Comparison of ENCODE assay signal across 16 cellular contexts in the genomic region with DNA sequence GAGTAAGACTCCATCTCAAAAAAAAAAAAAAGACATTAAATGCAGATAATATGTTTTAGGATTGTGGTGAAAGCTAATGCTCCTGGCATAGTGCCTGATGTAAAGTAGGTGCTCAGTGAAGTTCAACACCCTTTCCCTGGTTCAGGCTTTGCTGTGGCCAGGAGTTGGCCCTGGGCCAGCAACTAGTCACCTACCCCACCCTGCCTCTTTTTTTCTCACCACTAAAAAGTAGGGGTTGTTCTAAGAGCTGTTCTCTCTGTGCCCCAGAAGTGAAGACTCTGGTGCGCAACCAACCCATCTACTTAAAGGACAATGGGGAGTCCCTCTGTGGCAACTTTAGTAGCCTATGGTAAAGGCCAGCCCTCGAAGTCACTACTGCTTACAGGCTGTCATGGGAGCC.
A peak's percentile ranks its signal among the peaks of the same experiment; 100 is the strongest.
DNase-seq lines count a peak whose midpoint lies in the region; ATAC-seq and TF ChIP-seq lines count a peak whose summit lies in the region.
"Had no signal": no experiment of that assay in that cellular context is flagged by ENCODE, and none has a peak within 500 bp of the region (broad histone marks: within the 10 kb centered on the region; RNA-seq: fewer than 3 reads in every experiment).

No MANE protein-coding gene starts in this region.

- peak overlapping the region; percentile 43 for H3K27ac Mint-ChIP-seq in CD4-positive, alpha-beta T cell
- H3K27ac Mint-ChIP-seq: CD14-positive monocyte; dendritic cell treated with granulocyte-macrophage colony-stimulating factor and Interleukin-4, amounts not matched to agents 40 ng/mL and 50 ng/mL, for 4 days had no signal

- POLR2A ChIA-PET in CD4-positive, alpha-beta T cell (lab: Charles Lee), result interaction anchor here (0.8 to 1.4 kb wide), 2 partner anchors 11 to 29 kb away, joined by 4 to 5 read pairs; no protein-coding TSS in a partner anchor

- TF ChIP-seq CTCF in CD4-positive, alpha-beta T cell (IDR thresholded peaks at IDR 0.05), result no peak
- TF ChIP-seq CTCF in coronary artery (IDR thresholded peaks at IDR 0.05), result no peak

- no peak for ATAC-seq in CD4-positive, alpha-beta T cell (ENCODE audit: poor library complexity)
- peak; percentile 37 for ATAC-seq in esophagus mucosa
- ATAC-seq: A549 had no signal

- peaks cover 52% of the 10 kb centered on the region for H3K4me1 Mint-ChIP-seq in CD4-positive, alpha-beta T cell (ENCODE audit: low read depth)

- H3K9me3 ChIP-seq in CD4-positive, alpha-beta T cell (ENCODE audit: control insufficient read depth, low read length), result no peaks in the 10 kb centered on the region
- H3K9me3 ChIP-seq: A549 had no signal

- peaks cover 78% of the 10 kb centered on the region for H3K36me3 Mint-ChIP-seq in CD4-positive, alpha-beta T cell (ENCODE audit: low read depth)

- peak; percentile 9 for DNase-seq in NCI-H2196 (lab: John Stamatoyannopoulos, UW; ENCODE audit: unreplicated experiment)
- no peak for DNase-seq in NCI-H2196 treated with DMSO at 0.1 percent for 48 hours (lab: John Stamatoyannopoulos, UW; ENCODE audit: unreplicated experiment)
- DNase-seq in CD4-positive, alpha-beta T cell, result peak in 5 of 10 experiments; percentile 22 to 58 (median 51)
- peak; percentile 44 for DNase-seq in NCI-H2029 (lab: John Stamatoyannopoulos, UW)
- DNase-seq in GDM1 (lab: John Stamatoyannopoulos, UW), result no peak
- no peak for DNase-seq in NCI-H146 treated with DMSO at 0.1 percent for 48 hours (lab: John Stamatoyannopoulos, UW; ENCODE audit: unreplicated experiment)
- no peak for DNase-seq in coronary artery (ENCODE audit: low spot score)
- DNase-seq: activated CD4-positive, CD25-positive, alpha-beta regulatory T cell; HCEC 1CT; KG1; NCI-H1436; NCI-H526 had no signal

- H3K4me3 Mint-ChIP-seq in CD4-positive, alpha-beta T cell, result no peak overlapping the region
- H3K4me3 Mint-ChIP-seq: CD14-positive monocyte; dendritic cell treated with granulocyte-macrophage colony-stimulating factor and Interleukin-4, amounts not matched to agents 40 ng/mL and 50 ng/mL, for 4 days had no signal

- intact Hi-C loops in CD4-positive, alpha-beta T cell (cut with DNase I, micrococcal nuclease), result no loop called here

- no peaks in the 10 kb centered on the region for H3K27me3 ChIP-seq in CD4-positive, alpha-beta T cell (ENCODE audit: control insufficient read depth, insufficient read depth, low read length)

- H3K9me3 Mint-ChIP-seq in CD4-positive, alpha-beta T cell, result no peaks in the 10 kb centered on the region
- H3K9me3 Mint-ChIP-seq: CD14-positive monocyte; dendritic cell treated with granulocyte-macrophage colony-stimulating factor and Interleukin-4, amounts not matched to agents 40 ng/mL and 50 ng/mL, for 4 days had no signal

- no peak overlapping the region for H3K27ac ChIP-seq in CD4-positive, alpha-beta T cell (ENCODE audit: low read depth, low read length)
- H3K27ac ChIP-seq in coronary artery, result no peak overlapping the region
- H3K27ac ChIP-seq: A549 had no signal

- no peak overlapping the region for H3K4me3 ChIP-seq in coronary artery
- H3K4me3 ChIP-seq: A549 had no signal

- CTCF ChIA-PET in CD4-positive, alpha-beta T cell (lab: Charles Lee), result interaction anchor here (0.9 to 1.5 kb wide), 3 partner anchors 11 to 97 kb away, joined by 3 to 6 read pairs (median 3); no protein-coding TSS in a partner anchor

- H3K27me3 Mint-ChIP-seq in CD4-positive, alpha-beta T cell, result no peaks in the 10 kb centered on the region
- H3K27me3 Mint-ChIP-seq: dendritic cell treated with granulocyte-macrophage colony-stimulating factor and Interleukin-4, amounts not matched to agents 40 ng/mL and 50 ng/mL, for 4 days had no signal

Comparison
In these comparisons a context has a peak if more than half of its experiments do, and no peak if none do; other contexts are left out.
1. DNase-seq: peak in NCI-H2196 (single experiment) and NCI-H2029 (single experiment); none in NCI-H2196 treated with DMSO at 0.1 percent for 48 hours (single experiment), GDM1 (single experiment), NCI-H146 treated with DMSO at 0.1 percent for 48 hours (single experiment) and coronary artery (single experiment).